In genomic region chr5:139146809-139147742, GRCh38 we compare ENCODE assay signal across 10 cellular contexts. TPM values are rescaled to one million over a fixed set of nuclear protein-coding genes. Genes with fewer than 3 reads are reported as not detected.
DNase-seq lines count a peak whose midpoint lies in the region; ATAC-seq and TF ChIP-seq lines count a peak whose summit lies in the region.
"Had no signal": no experiment of that assay in that cellular context is flagged by ENCODE, and none has a peak within 500 bp of the region (broad histone marks: within the 10 kb centered on the region; RNA-seq: fewer than 3 reads in every experiment).

No MANE protein-coding gene starts in this region.

- no peak overlapping the region for H2AK5ac ChIP-seq in H9 (ENCODE audit: insufficient read length, low read length)

- peaks cover 15 to 67% (median 31%) of the 10 kb centered on the region in 3 donors for H3K4me1 ChIP-seq in gastroesophageal sphincter
- peaks cover 44% of the 10 kb centered on the region for H3K4me1 ChIP-seq in stomach smooth muscle (ENCODE audit: control insufficient read depth, insufficient read depth, low read length)
- H3K4me1 ChIP-seq in H9 (ENCODE audit: insufficient read depth, low read length) = no peaks in the 10 kb centered on the region; the same call in 1 of the 2 replicates

- H2AFZ ChIP-seq in H9 (ENCODE audit: low read length) = no peak overlapping the region

- no peaks in the 10 kb centered on the region for H3K23me2 ChIP-seq in H9 (ENCODE audit: insufficient read length, low read depth, low read length, poor library complexity, severe bottlenecking)

- TF ChIP-seq EP300 in gastroesophageal sphincter (IDR thresholded peaks at IDR 0.05) = no peak

- no peak overlapping the region for H3K4me2 ChIP-seq in H9 (ENCODE audit: insufficient read depth, insufficient read length, low read length)

- H3K9me3 Mint-ChIP-seq in H9 = no peaks in the 10 kb centered on the region

- no peaks in the 10 kb centered on the region for H4K20me1 ChIP-seq in H9 (ENCODE audit: control insufficient read depth, insufficient read depth, insufficient read length)

- H2BK20ac ChIP-seq in H9 (ENCODE audit: low read depth, low read length, poor library complexity, severe bottlenecking) = no peak overlapping the region

- H3K4ac ChIP-seq in H9 (ENCODE audit: low read depth, low read length) = no peak overlapping the region

- 40 to 58% methylated on average over 1 to 2 of the region's 2 CpGs for WGBS in gastroesophageal sphincter (ENCODE audit: low coverage in 1 of 2), 2 donors
- WGBS in H9 (ENCODE audit: extremely low coverage, insufficient read length, low lambda C conversion rate) = no CpG with 5 or more reads among the region's 2 CpGs

- no peak overlapping the region for H4K8ac ChIP-seq in H9 (replicated peaks; ENCODE audit: insufficient read length, low read depth, low read length)

- no peak overlapping the region for H2BK15ac ChIP-seq in H9 (ENCODE audit: low read depth, low read length)

- H3K27ac ChIP-seq in gastroesophageal sphincter (peak overlapping the region; percentile 40 to 76 (median 63)), stomach smooth muscle (ENCODE audit: low read length) (peak overlapping the region; percentile 75), H9 (ENCODE audit: insufficient read length, low read depth, low read length) (no peak overlapping the region)

- no peaks in the 10 kb centered on the region for H3K36me3 ChIP-seq in gastroesophageal sphincter
- H3K36me3 ChIP-seq in stomach smooth muscle (ENCODE audit: control insufficient read depth in 2 of 2, insufficient read depth in 2 of 2, low read length in 2 of 2) = no peaks in the 10 kb centered on the region
- H3K36me3 ChIP-seq: adrenal gland had no signal

- no peak overlapping the region; a peak in 1 of 7 replicates for H3K27ac Mint-ChIP-seq in H9

- H3K9me3 ChIP-seq in gastroesophageal sphincter (no peaks in the 10 kb centered on the region), stomach smooth muscle (ENCODE audit: control insufficient read depth in 2 of 2, low read length in 2 of 2) (no peaks in the 10 kb centered on the region), H9 (ENCODE audit: control insufficient read depth, low read depth, low read length) (no peaks in the 10 kb centered on the region)
- H3K9me3 ChIP-seq: adrenal gland had no signal

- H3K14ac ChIP-seq in H9 (ENCODE audit: insufficient read depth, low read length) = no peak overlapping the region

- H3K36me3 Mint-ChIP-seq in H9 (ENCODE audit: insufficient read depth in 1 of 3, low read depth in 3 of 3) = no peaks in the 10 kb centered on the region

- H3K4me1 Mint-ChIP-seq in H9 = peaks cover 15 to 20% of the 10 kb centered on the region in 2 experiments

- no peaks in the 10 kb centered on the region for H3K79me1 ChIP-seq in H9 (ENCODE audit: insufficient read depth, low read depth, low read length, poor library complexity, severe bottlenecking)

- no peak overlapping the region for H2BK120ac ChIP-seq in H9 (ENCODE audit: low read depth, low read length, poor library complexity, severe bottlenecking)

- H3K23ac ChIP-seq in H9 (ENCODE audit: insufficient read length, low read depth, low read length) = no peak overlapping the region

- no peaks in the 10 kb centered on the region for H3K27me3 Mint-ChIP-seq in H9 (ENCODE audit: low read depth)

- H3K4me3 ChIP-seq in gastroesophageal sphincter (no peak overlapping the region), stomach smooth muscle (ENCODE audit: low read length in 2 of 2) (no peak overlapping the region)
- H3K4me3 ChIP-seq: adrenal gland had no signal

- H3K79me2 ChIP-seq in H9 (ENCODE audit: insufficient read depth, low read length) = no peaks in the 10 kb centered on the region

- H3K56ac ChIP-seq in H9 (ENCODE audit: insufficient read length, low read depth, low read length) = no peak overlapping the region

- no peak overlapping the region for H4K5ac ChIP-seq in H9 (ENCODE audit: insufficient read length, low read depth, low read length)

- DNase-seq in NCI-H748 (lab: John Stamatoyannopoulos, UW; ENCODE audit: unreplicated experiment) = peak; percentile 19
- no peak for DNase-seq in NCI-H748 treated with DMSO at 0.1 percent for 48 hours (lab: John Stamatoyannopoulos, UW)
- DNase-seq in NCI-H2107 treated with DMSO at 0.1 percent for 48 hours (lab: John Stamatoyannopoulos, UW; ENCODE audit: unreplicated experiment) = peak; percentile 72
- DNase-seq in H9 = no peak
- no peak for DNase-seq in CD1c-positive myeloid dendritic cell (ENCODE audit: extremely low spot score)
- DNase-seq: NCI-H1694 had no signal

- no peak for TF ChIP-seq CTCF in gastroesophageal sphincter (IDR thresholded peaks at IDR 0.05)
- no peak for TF ChIP-seq CTCF in H9 (conservative IDR thresholded peaks at IDR 0.05)

- H3K27me3 ChIP-seq in gastroesophageal sphincter (no peaks in the 10 kb centered on the region), stomach smooth muscle (ENCODE audit: control insufficient read depth in 1 of 2, insufficient read depth in 2 of 2, low read length in 2 of 2) (no peaks in the 10 kb centered on the region), H9 (ENCODE audit: insufficient read depth, low read length) (no peaks in the 10 kb centered on the region)
- H3K27me3 ChIP-seq: adrenal gland had no signal

- H3K4me3 Mint-ChIP-seq in H9 = no peak overlapping the region

- H4K91ac ChIP-seq in H9 (ENCODE audit: insufficient read length, low read depth, low read length) = no peak overlapping the region

- H2BK5ac ChIP-seq in H9 (ENCODE audit: insufficient read length, low read length) = no peak overlapping the region

- no peak overlapping the region for H2BK12ac ChIP-seq in H9 (ENCODE audit: insufficient read length, low read depth, low read length)

- no peak overlapping the region for H3T11ph ChIP-seq in H9 (ENCODE audit: low read length)

- TF ChIP-seq POLR2A in gastroesophageal sphincter (IDR thresholded peaks at IDR 0.05) = no peak

- peak overlapping the region in 1 of 2 donors; percentile 1 for H3K9ac ChIP-seq in stomach smooth muscle (ENCODE audit: low read length in 2 of 2)
- no peak overlapping the region for H3K9ac ChIP-seq in H9 (ENCODE audit: extremely low read depth, insufficient read length, low read length)

- ATAC-seq in gastroesophageal sphincter (peak; percentile 36), GM18867 (IDR thresholded peaks at IDR 0.05; ENCODE audit: unreplicated experiment) (no peak)

- H3K18ac ChIP-seq in H9 (ENCODE audit: insufficient read length, low read depth, low read length) = no peak overlapping the region

RNA-seq across cellular contexts. Expression of gene SIL1, which starts 51.1 kb away (rescaled TPM):
- total RNA-seq in gastroesophageal sphincter (10 to 100 TPM; 28.6 to 48.1 (median 36.5) TPM), H9 (2021) (10.6 and 14.4 TPM in 2 replicates)

Comparison
In these comparisons a context has a peak if more than half of its experiments do, and no peak if none do; other contexts are left out.
1. DNase-seq: peak in NCI-H748 (single experiment) and NCI-H2107 treated with DMSO at 0.1 percent for 48 hours (single experiment); none in NCI-H748 treated with DMSO at 0.1 percent for 48 hours (single experiment), H9 (single experiment) and CD1c-positive myeloid dendritic cell (single experiment).